ENCODE assay signal across 1 cellular context in genomic region chr19:17200408-17201079, GRCh38.
TF ChIP-seq lines count a peak whose summit lies in the region.

No MANE protein-coding gene starts in this region.

TF ChIP-seq in HepG2, 621 proteins besides CTCF, POLR2A, EP300 and RAD21 (continued from another document and continues in another):
- peak; percentile 87 for TF ChIP-seq ZNF770 (CRISPR knock-in tag; IDR thresholded peaks at IDR 0.05)
- peak; percentile 64 for TF ChIP-seq MED1 (CRISPR knock-in tag; IDR thresholded peaks at IDR 0.05)
- TF ChIP-seq ZNF510 (CRISPR knock-in tag; IDR thresholded peaks at IDR 0.05; ENCODE audit: low read depth), result no peak
- TF ChIP-seq MTA3 (CRISPR knock-in tag; IDR thresholded peaks at IDR 0.05), result no peak
- no peak for TF ChIP-seq KDM3A (CRISPR knock-in tag; IDR thresholded peaks at IDR 0.05; ENCODE audit: low read depth)
- TF ChIP-seq SKI (IDR thresholded peaks at IDR 0.05; ENCODE audit: partially characterized antibody), result peak; percentile 42
- TF ChIP-seq BCL3 (CRISPR knock-in tag; IDR thresholded peaks at IDR 0.05), result no peak
- no peak for TF ChIP-seq ZNF124 (CRISPR knock-in tag; IDR thresholded peaks at IDR 0.05)
- no peak for TF ChIP-seq ZNF138 (CRISPR knock-in tag; IDR thresholded peaks at IDR 0.05; ENCODE audit: low read depth)
- no peak for TF ChIP-seq ZSCAN20 (CRISPR knock-in tag; IDR thresholded peaks at IDR 0.05; ENCODE audit: borderline replicate concordance)
- no peak for TF ChIP-seq ELF4 (CRISPR knock-in tag; IDR thresholded peaks at IDR 0.05; ENCODE audit: borderline replicate concordance)
- no peak for TF ChIP-seq ZBTB26 (CRISPR knock-in tag; IDR thresholded peaks at IDR 0.05; ENCODE audit: borderline replicate concordance)
- no peak for TF ChIP-seq CREB3 (CRISPR knock-in tag; IDR thresholded peaks at IDR 0.05)
- TF ChIP-seq ZNF75D (CRISPR knock-in tag; IDR thresholded peaks at IDR 0.05; ENCODE audit: borderline replicate concordance), result no peak
- TF ChIP-seq ZNF558 (CRISPR knock-in tag; IDR thresholded peaks at IDR 0.05; ENCODE audit: borderline replicate concordance), result no peak
- no peak for TF ChIP-seq GLMP (CRISPR knock-in tag; IDR thresholded peaks at IDR 0.05; ENCODE audit: borderline replicate concordance)
- no peak for TF ChIP-seq CCAR2 (optimal IDR thresholded peaks at IDR 0.05; ENCODE audit: low read depth, low read length)
- TF ChIP-seq RXRA (CRISPR knock-in tag; IDR thresholded peaks at IDR 0.05), result peak; percentile 87
- TF ChIP-seq, protein P1, sequence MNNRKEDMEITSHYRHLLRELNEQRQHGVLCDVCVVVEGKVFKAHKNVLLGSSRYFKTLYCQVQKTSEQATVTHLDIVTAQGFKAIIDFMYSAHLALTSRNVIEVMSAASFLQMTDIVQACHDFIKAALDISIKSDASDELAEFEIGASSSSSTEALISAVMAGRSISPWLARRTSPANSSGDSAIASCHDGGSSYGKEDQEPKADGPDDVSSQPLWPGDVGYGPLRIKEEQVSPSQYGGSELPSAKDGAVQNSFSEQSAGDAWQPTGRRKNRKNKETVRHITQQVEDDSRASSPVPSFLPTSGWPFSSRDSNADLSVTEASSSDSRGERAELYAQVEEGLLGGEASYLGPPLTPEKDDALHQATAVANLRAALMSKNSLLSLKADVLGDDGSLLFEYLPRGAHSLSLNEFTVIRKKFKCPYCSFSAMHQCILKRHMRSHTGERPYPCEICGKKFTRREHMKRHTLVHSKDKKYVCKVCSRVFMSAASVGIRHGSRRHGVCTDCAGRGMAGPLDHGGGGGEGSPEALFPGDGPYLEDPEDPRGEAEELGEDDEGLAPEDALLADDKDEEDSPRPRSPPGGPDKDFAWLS (CRISPR knock-in tag; IDR thresholded peaks at IDR 0.05; ENCODE audit: borderline replicate concordance), result no peak
- TF ChIP-seq AKAP8 (CRISPR knock-in tag; IDR thresholded peaks at IDR 0.05), result 0 out of 2 replicates have a peak, but pooled peaks have one; percentile 64
- no peak for TF ChIP-seq CBX5 (CRISPR knock-in tag; IDR thresholded peaks at IDR 0.05; ENCODE audit: borderline replicate concordance)
- TF ChIP-seq HNRNPUL1 (IDR thresholded peaks at IDR 0.05; ENCODE audit: low read depth, low read length), result no peak
- TF ChIP-seq CHD2 (IDR thresholded peaks at IDR 0.05; ENCODE audit: low read depth, low read length), result no peak
- no peak for TF ChIP-seq ZNF749 (CRISPR knock-in tag; IDR thresholded peaks at IDR 0.05; ENCODE audit: borderline replicate concordance)
- no peak for TF ChIP-seq ZNF205 (CRISPR knock-in tag; IDR thresholded peaks at IDR 0.05)
- peak; percentile 18; the same call in 1 of the 2 replicates for TF ChIP-seq ZNF350 (CRISPR knock-in tag; IDR thresholded peaks at IDR 0.05; ENCODE audit: borderline replicate concordance, low read depth)
- TF ChIP-seq TMF1 (CRISPR knock-in tag; IDR thresholded peaks at IDR 0.05; ENCODE audit: low read depth), result 0 out of 2 replicates have a peak, but pooled peaks have one; percentile 54
- peak; percentile 41; the same call in 1 of the 2 replicates for TF ChIP-seq TFDP1 (CRISPR knock-in tag; IDR thresholded peaks at IDR 0.05; ENCODE audit: borderline replicate concordance)
- TF ChIP-seq, protein P2, sequence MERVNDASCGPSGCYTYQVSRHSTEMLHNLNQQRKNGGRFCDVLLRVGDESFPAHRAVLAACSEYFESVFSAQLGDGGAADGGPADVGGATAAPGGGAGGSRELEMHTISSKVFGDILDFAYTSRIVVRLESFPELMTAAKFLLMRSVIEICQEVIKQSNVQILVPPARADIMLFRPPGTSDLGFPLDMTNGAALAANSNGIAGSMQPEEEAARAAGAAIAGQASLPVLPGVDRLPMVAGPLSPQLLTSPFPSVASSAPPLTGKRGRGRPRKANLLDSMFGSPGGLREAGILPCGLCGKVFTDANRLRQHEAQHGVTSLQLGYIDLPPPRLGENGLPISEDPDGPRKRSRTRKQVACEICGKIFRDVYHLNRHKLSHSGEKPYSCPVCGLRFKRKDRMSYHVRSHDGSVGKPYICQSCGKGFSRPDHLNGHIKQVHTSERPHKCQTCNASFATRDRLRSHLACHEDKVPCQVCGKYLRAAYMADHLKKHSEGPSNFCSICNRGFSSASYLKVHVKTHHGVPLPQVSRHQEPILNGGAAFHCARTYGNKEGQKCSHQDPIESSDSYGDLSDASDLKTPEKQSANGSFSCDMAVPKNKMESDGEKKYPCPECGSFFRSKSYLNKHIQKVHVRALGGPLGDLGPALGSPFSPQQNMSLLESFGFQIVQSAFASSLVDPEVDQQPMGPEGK (CRISPR knock-in tag; IDR thresholded peaks at IDR 0.05), result no peak
- peak; percentile 80 for TF ChIP-seq ZFX (CRISPR knock-in tag; IDR thresholded peaks at IDR 0.05; ENCODE audit: low read depth)
- no peak for TF ChIP-seq ZNF337 (CRISPR knock-in tag; IDR thresholded peaks at IDR 0.05; ENCODE audit: borderline replicate concordance, low read depth)
- TF ChIP-seq MEIS1 (CRISPR knock-in tag; IDR thresholded peaks at IDR 0.05; ENCODE audit: borderline replicate concordance), result no peak
- no peak for TF ChIP-seq MLLT10 (CRISPR knock-in tag; IDR thresholded peaks at IDR 0.05)
- 0 out of 2 replicates have a peak, but pooled peaks have one; percentile 5 for TF ChIP-seq LCORL (IDR thresholded peaks at IDR 0.05)
- peak; percentile 93; the same call in 1 of the 2 replicates for TF ChIP-seq LCORL (CRISPR knock-in tag; IDR thresholded peaks at IDR 0.05)
- TF ChIP-seq SNRNP70 (IDR thresholded peaks at IDR 0.05; ENCODE audit: low read depth, low read length), result no peak
- TF ChIP-seq TOE1 (CRISPR knock-in tag; IDR thresholded peaks at IDR 0.05), result no peak
- no peak for TF ChIP-seq ZKSCAN5 (CRISPR knock-in tag; IDR thresholded peaks at IDR 0.05)
- peak; percentile 95 for TF ChIP-seq SOX5 (CRISPR knock-in tag; IDR thresholded peaks at IDR 0.05; ENCODE audit: borderline replicate concordance)
- no peak for TF ChIP-seq GZF1 (CRISPR knock-in tag; IDR thresholded peaks at IDR 0.05)
- TF ChIP-seq CCDC6 (CRISPR knock-in tag; IDR thresholded peaks at IDR 0.05), result no peak
- TF ChIP-seq HOMEZ (CRISPR knock-in tag; IDR thresholded peaks at IDR 0.05; ENCODE audit: low read depth), result 0 out of 2 replicates have a peak, but pooled peaks have one; percentile 24
- TF ChIP-seq ZBTB21 (CRISPR knock-in tag; IDR thresholded peaks at IDR 0.05), result no peak
- no peak for TF ChIP-seq ZFP1 (CRISPR knock-in tag; IDR thresholded peaks at IDR 0.05)
- no peak for TF ChIP-seq POLR2G (IDR thresholded peaks at IDR 0.05; ENCODE audit: low read depth, low read length)
- TF ChIP-seq HNRNPL (IDR thresholded peaks at IDR 0.05; ENCODE audit: low read depth, low read length), result 0 out of 2 replicates have a peak, but pooled peaks have one; percentile 20
- no peak for TF ChIP-seq POLR2AphosphoS2 (IDR thresholded peaks at IDR 0.05; ENCODE audit: low read depth, low read length)
- TF ChIP-seq, protein P3, sequence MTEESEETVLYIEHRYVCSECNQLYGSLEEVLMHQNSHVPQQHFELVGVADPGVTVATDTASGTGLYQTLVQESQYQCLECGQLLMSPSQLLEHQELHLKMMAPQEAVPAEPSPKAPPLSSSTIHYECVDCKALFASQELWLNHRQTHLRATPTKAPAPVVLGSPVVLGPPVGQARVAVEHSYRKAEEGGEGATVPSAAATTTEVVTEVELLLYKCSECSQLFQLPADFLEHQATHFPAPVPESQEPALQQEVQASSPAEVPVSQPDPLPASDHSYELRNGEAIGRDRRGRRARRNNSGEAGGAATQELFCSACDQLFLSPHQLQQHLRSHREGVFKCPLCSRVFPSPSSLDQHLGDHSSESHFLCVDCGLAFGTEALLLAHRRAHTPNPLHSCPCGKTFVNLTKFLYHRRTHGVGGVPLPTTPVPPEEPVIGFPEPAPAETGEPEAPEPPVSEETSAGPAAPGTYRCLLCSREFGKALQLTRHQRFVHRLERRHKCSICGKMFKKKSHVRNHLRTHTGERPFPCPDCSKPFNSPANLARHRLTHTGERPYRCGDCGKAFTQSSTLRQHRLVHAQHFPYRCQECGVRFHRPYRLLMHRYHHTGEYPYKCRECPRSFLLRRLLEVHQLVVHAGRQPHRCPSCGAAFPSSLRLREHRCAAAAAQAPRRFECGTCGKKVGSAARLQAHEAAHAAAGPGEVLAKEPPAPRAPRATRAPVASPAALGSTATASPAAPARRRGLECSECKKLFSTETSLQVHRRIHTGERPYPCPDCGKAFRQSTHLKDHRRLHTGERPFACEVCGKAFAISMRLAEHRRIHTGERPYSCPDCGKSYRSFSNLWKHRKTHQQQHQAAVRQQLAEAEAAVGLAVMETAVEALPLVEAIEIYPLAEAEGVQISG (CRISPR knock-in tag; IDR thresholded peaks at IDR 0.05), result peak; percentile 59; the same call in 1 of the 2 replicates
- TF ChIP-seq ZNF512 (CRISPR knock-in tag; IDR thresholded peaks at IDR 0.05), result no peak
- peak; percentile 65; the same call in 1 of the 2 replicates for TF ChIP-seq NR2F2 (IDR thresholded peaks at IDR 0.05; ENCODE audit: borderline replicate concordance, low read depth)
